In genomic region chr12:121026274-121027045, GRCh38 we compare ENCODE assay signal across 13 cellular contexts. TPM values are rescaled to one million over a fixed set of nuclear protein-coding genes. Genes with fewer than 3 reads are reported as not detected.
A peak's percentile ranks its signal among the peaks of the same experiment; 100 is the strongest.
DNase-seq lines count a peak whose midpoint lies in the region; ATAC-seq and TF ChIP-seq lines count a peak whose summit lies in the region.
"Had no signal": no experiment of that assay in that cellular context is flagged by ENCODE, and none has a peak within 500 bp of the region (broad histone marks: within the 10 kb centered on the region; RNA-seq: fewer than 3 reads in every experiment).

No MANE protein-coding gene starts in this region.

- H3F3A ChIP-seq in Loucy (ENCODE audit: low read depth) = no peaks in the 10 kb centered on the region
- H3F3A ChIP-seq in neural progenitor cell (ENCODE audit: low read depth) = peaks cover 3% of the 10 kb centered on the region

- H3K27me3 ChIP-seq in DND-41 (ENCODE audit: insufficient read depth, low read length, poor library complexity) (no peaks in the 10 kb centered on the region), Loucy (ENCODE audit: insufficient read depth, low read length, poor library complexity, severe bottlenecking) (peaks cover 20% of the 10 kb centered on the region), neural progenitor cell (no peaks in the 10 kb centered on the region)

- no peaks in the 10 kb centered on the region for H3K36me3 Mint-ChIP-seq in chondrocyte (ENCODE audit: low read depth)
- no peaks in the 10 kb centered on the region for H3K36me3 Mint-ChIP-seq in neural progenitor cell

- H3K9ac ChIP-seq in DND-41 (ENCODE audit: low read depth, low read length) (no peak overlapping the region), Loucy (ENCODE audit: low read depth, low read length, poor library complexity, severe bottlenecking) (no peak overlapping the region), neural progenitor cell (no peak overlapping the region)

- H4K20me1 ChIP-seq in DND-41 (ENCODE audit: insufficient read depth, low read length) (no peaks in the 10 kb centered on the region), Loucy (ENCODE audit: insufficient read depth, low read length, poor library complexity, severe bottlenecking) (no peaks in the 10 kb centered on the region), neural progenitor cell (ENCODE audit: low read depth) (no peaks in the 10 kb centered on the region)

- TF ChIP-seq CTCF in DND-41 (IDR thresholded peaks at IDR 0.05; ENCODE audit: borderline replicate concordance, extremely low read depth, low read length, poor library complexity, severe bottlenecking) (peak; percentile 22), Loucy (conservative IDR thresholded peaks at IDR 0.05; ENCODE audit: low read length) (peak; percentile 36), chondrocyte (IDR thresholded peaks at IDR 0.05) (peak; percentile 12), neural progenitor cell (IDR thresholded peaks at IDR 0.05) (peak; percentile 21)

- no peak overlapping the region for H2AFZ ChIP-seq in DND-41 (ENCODE audit: low read depth, low read length)
- no peak overlapping the region for H2AFZ ChIP-seq in Loucy (ENCODE audit: low read length)
- peak overlapping the region; percentile 2 for H2AFZ ChIP-seq in neural progenitor cell (replicated peaks)

- no peaks in the 10 kb centered on the region for H3K36me3 ChIP-seq in DND-41 (ENCODE audit: insufficient read depth, low read length)
- H3K36me3 ChIP-seq in Loucy (ENCODE audit: insufficient read depth, low read length) = no peaks in the 10 kb centered on the region
- H3K36me3 ChIP-seq in neural progenitor cell = no peaks in the 10 kb centered on the region

- H3K4me1 ChIP-seq in DND-41 (ENCODE audit: insufficient read depth, low read length) = no peaks in the 10 kb centered on the region
- no peaks in the 10 kb centered on the region for H3K4me1 ChIP-seq in Loucy (ENCODE audit: insufficient read depth, low read length, poor library complexity, severe bottlenecking)
- no peaks in the 10 kb centered on the region for H3K4me1 ChIP-seq in neural progenitor cell

- H3K4me3 ChIP-seq in DND-41 (ENCODE audit: low read depth in 1 of 2, low read length in 2 of 2) (no peak overlapping the region), Loucy (ENCODE audit: low read length, poor library complexity, severe bottlenecking) (no peak overlapping the region), neural progenitor cell (no peak overlapping the region)

- H3K27me3 Mint-ChIP-seq in chondrocyte (ENCODE audit: low read depth) (peaks cover 3% of the 10 kb centered on the region), neural progenitor cell (ENCODE audit: insufficient read depth, low read depth) (peaks cover 4% of the 10 kb centered on the region)
- H3K27me3 Mint-ChIP-seq: activated T-helper 17 cell treated with anti-CD3 and anti-CD28 coated beads, Interleukin-2, amount 50 U/mL, for 72 hours had no signal

- no peaks in the 10 kb centered on the region for H3K9me2 ChIP-seq in Loucy (replicated peaks; ENCODE audit: low read depth, low read length)

- no peak overlapping the region for H3K27ac Mint-ChIP-seq in chondrocyte (ENCODE audit: unreplicated experiment)
- H3K27ac Mint-ChIP-seq in neural progenitor cell = no peak overlapping the region
- H3K27ac Mint-ChIP-seq: activated T-helper 17 cell treated with anti-CD3 and anti-CD28 coated beads, Interleukin-2, amount 50 U/mL, for 72 hours had no signal

- H3K4me1 Mint-ChIP-seq in chondrocyte (ENCODE audit: low read depth) (no peaks in the 10 kb centered on the region), neural progenitor cell (no peaks in the 10 kb centered on the region)
- H3K4me1 Mint-ChIP-seq: activated T-helper 17 cell treated with anti-CD3 and anti-CD28 coated beads, Interleukin-2, amount 50 U/mL, for 72 hours had no signal

- no peaks in the 10 kb centered on the region for H3K79me2 ChIP-seq in DND-41 (ENCODE audit: insufficient read depth, low read length)
- no peaks in the 10 kb centered on the region for H3K79me2 ChIP-seq in Loucy (ENCODE audit: insufficient read depth, low read length)
- H3K79me2 ChIP-seq in neural progenitor cell (ENCODE audit: low read depth) = no peaks in the 10 kb centered on the region

- H3K9me3 ChIP-seq in DND-41 (ENCODE audit: insufficient read depth, low read length, severe bottlenecking) = no peaks in the 10 kb centered on the region
- H3K9me3 ChIP-seq in Loucy (ENCODE audit: insufficient read depth, low read depth, low read length) = no peaks in the 10 kb centered on the region
- H3K9me3 ChIP-seq in neural progenitor cell (ENCODE audit: low read depth) = no peaks in the 10 kb centered on the region

- H3K9me3 Mint-ChIP-seq in chondrocyte (ENCODE audit: low read depth) (no peaks in the 10 kb centered on the region), neural progenitor cell (no peaks in the 10 kb centered on the region)
- H3K9me3 Mint-ChIP-seq: activated T-helper 17 cell treated with anti-CD3 and anti-CD28 coated beads, Interleukin-2, amount 50 U/mL, for 72 hours; immature natural killer cell had no signal

- H3K4me3 Mint-ChIP-seq in chondrocyte (ENCODE audit: unreplicated experiment) = no peak overlapping the region
- no peak overlapping the region for H3K4me3 Mint-ChIP-seq in neural progenitor cell
- H3K4me3 Mint-ChIP-seq: activated T-helper 17 cell treated with anti-CD3 and anti-CD28 coated beads, Interleukin-2, amount 50 U/mL, for 72 hours; immature natural killer cell had no signal

- no peak for ATAC-seq in DND-41 (ENCODE audit: insufficient read depth, low read depth)
- no peak for ATAC-seq in HG02588 (IDR thresholded peaks at IDR 0.05; ENCODE audit: unreplicated experiment)
- ATAC-seq: activated T-helper 17 cell treated with anti-CD3 and anti-CD28 coated beads, Interleukin-2, amount 50 U/mL, for 72 hours; Right ventricle myocardium inferior had no signal

- no peak for DNase-seq in DND-41
- no peak for DNase-seq in chondrocyte (ENCODE audit: low spot score)
- DNase-seq in neural progenitor cell (ENCODE audit: low spot score) = no peak
- DNase-seq in NCI-H510A (lab: John Stamatoyannopoulos, UW) = no peak
- DNase-seq in NCI-H748 treated with DMSO at 0.1 percent for 48 hours (lab: John Stamatoyannopoulos, UW) = no peak
- DNase-seq: activated CD4-positive, alpha-beta T cell treated with anti-CD3 and anti-CD28 coated beads for 1 hour; central memory CD4-positive, alpha-beta T cell; immature natural killer cell; NCI-H2171 treated with DMSO at 0.1 percent for 48 hours had no signal

- no peak overlapping the region for H3K27ac ChIP-seq in DND-41 (ENCODE audit: low read length)
- H3K27ac ChIP-seq in neural progenitor cell = no peak overlapping the region

- H3K4me2 ChIP-seq in DND-41 (ENCODE audit: insufficient read depth, low read length) = no peak overlapping the region
- no peak overlapping the region for H3K4me2 ChIP-seq in Loucy (ENCODE audit: low read depth, low read length, poor library complexity, severe bottlenecking)
- H3K4me2 ChIP-seq in neural progenitor cell = no peak overlapping the region

RNA-seq across cellular contexts. Expression of gene C12orf43, which starts 10.2 kb away (rescaled TPM):
- total RNA-seq in chondrocyte = 12.1 to 14.2 TPM (median 14.1 TPM) in 3 replicates
- 12.8 and 18.8 TPM in 2 replicates for total RNA-seq in neural progenitor cell (ENCODE audit: low replicate concordance)

RNA-seq across cellular contexts. Expression of gene OASL, which starts 12.6 kb away (rescaled TPM):
- total RNA-seq in chondrocyte = not detected in 3 replicates
- total RNA-seq in neural progenitor cell (ENCODE audit: low replicate concordance) = not detected in 2 replicates

RNA-seq across cellular contexts. Expression of gene HNF1A, which starts 48.1 kb away (rescaled TPM):
- total RNA-seq in chondrocyte = not detected in 3 replicates
- total RNA-seq in neural progenitor cell (ENCODE audit: low replicate concordance) = not detected in 2 replicates
- total RNA-seq: activated T-helper 17 cell treated with anti-CD3 and anti-CD28 coated beads, Interleukin-2, amount 50 U/mL, for 72 hours; Right ventricle myocardium inferior had no signal
